11 cellular contexts compared by ENCODE assay signal in genomic region chr20:31693987-31694661, GRCh38. TPM values are rescaled to one million over a fixed set of nuclear protein-coding genes. Genes with fewer than 3 reads are reported as not detected.
A peak's percentile ranks its signal among the peaks of the same experiment; 100 is the strongest.
DNase-seq lines count a peak whose midpoint lies in the region; FAIRE-seq and TF ChIP-seq lines count a peak whose summit lies in the region.
"Had no signal": no experiment of that assay in that cellular context is flagged by ENCODE, and none has a peak within 500 bp of the region (broad histone marks: within the 10 kb centered on the region; RNA-seq: fewer than 3 reads in every experiment).

No MANE protein-coding gene starts in this region.

- CTCF ChIA-PET in activated CD4-positive, alpha-beta T cell treated with anti-CD3 and anti-CD28 coated beads, Interleukin-2, amount 10 ng/mL, durations not matched to agents 7 days and 5 days (lab: Charles Lee), result interaction anchor here (1.0 to 2.7 kb wide), 5 partner anchors 10 to 30 kb away, joined by 3 to 11 read pairs (median 6); no protein-coding TSS in a partner anchor

- H3K27ac Mint-ChIP-seq in activated CD4-positive, alpha-beta T cell treated with anti-CD3 and anti-CD28 coated beads, Interleukin-2, amount 10 ng/mL, durations not matched to agents 7 days and 5 days, result peak overlapping the region; percentile 81

- H3K27me3 ChIP-seq in esophagus muscularis mucosa (no peaks in the 10 kb centered on the region), BE2C (no peaks in the 10 kb centered on the region)
- H3K27me3 ChIP-seq: cardiac muscle cell had no signal

- peaks cover 53 to 87% (median 69%) of the 10 kb centered on the region in 4 donors for H3K4me1 ChIP-seq in esophagus muscularis mucosa
- no peaks in the 10 kb centered on the region for H3K4me1 ChIP-seq in BE2C

- H3K36me3 ChIP-seq in esophagus muscularis mucosa (peaks cover 4 to 71% (median 23%) of the 10 kb centered on the region in 4 donors), BE2C (peaks cover 3% of the 10 kb centered on the region; the same call in 1 of the 2 replicates)
- H3K36me3 ChIP-seq: cardiac muscle cell had no signal

- peaks cover 46% of the 10 kb centered on the region for H3K36me3 Mint-ChIP-seq in activated CD4-positive, alpha-beta T cell treated with anti-CD3 and anti-CD28 coated beads, Interleukin-2, amount 10 ng/mL, durations not matched to agents 7 days and 5 days (ENCODE audit: low read depth)

- 83% methylated on average over 4 of the region's 4 CpGs for WGBS in esophagus muscularis mucosa

- no peaks in the 10 kb centered on the region for H3K27me3 Mint-ChIP-seq in activated CD4-positive, alpha-beta T cell treated with anti-CD3 and anti-CD28 coated beads, Interleukin-2, amount 10 ng/mL, durations not matched to agents 7 days and 5 days

- H3K4me3 ChIP-seq in esophagus muscularis mucosa (no peak overlapping the region), BE2C (ENCODE audit: low read depth, low read length) (no peak overlapping the region)
- H3K4me3 ChIP-seq: cardiac muscle cell had no signal

- no peak for DNase-seq in activated CD4-positive, alpha-beta T cell treated with anti-CD3 and anti-CD28 coated beads, Interleukin-2, amount 10 ng/mL, durations not matched to agents 7 days and 5 days
- no peak for DNase-seq in activated CD4-positive, alpha-beta T cell treated with anti-CD3 and anti-CD28 coated beads for 1 hour
- DNase-seq in NCI-H774 (lab: John Stamatoyannopoulos, UW) (peak; percentile 46), esophagus muscularis mucosa (ENCODE audit: extremely low spot score) (no peak), BE2C (no peak), HTR-8/SVneo (ENCODE audit: insufficient read length, low spot score) (no peak), NOMO-1 (lab: John Stamatoyannopoulos, UW; ENCODE audit: unreplicated experiment in 2 of 2) (no peak)

- TF ChIP-seq POLR2A in esophagus muscularis mucosa (IDR thresholded peaks at IDR 0.05; ENCODE audit: low read depth), result no peak

- H3K9me3 Mint-ChIP-seq in activated CD4-positive, alpha-beta T cell treated with anti-CD3 and anti-CD28 coated beads, Interleukin-2, amount 10 ng/mL, durations not matched to agents 7 days and 5 days, result no peaks in the 10 kb centered on the region
- H3K9me3 Mint-ChIP-seq: CD14-positive monocyte had no signal

- TF ChIP-seq CTCF in esophagus muscularis mucosa (IDR thresholded peaks at IDR 0.05) (no peak), BE2C (IDR thresholded peaks at IDR 0.05; ENCODE audit: low read depth, low read length) (no peak)

- no peaks in the 10 kb centered on the region for H3K9me3 ChIP-seq in esophagus muscularis mucosa
- no peaks in the 10 kb centered on the region for H3K9me3 ChIP-seq in BE2C

- intact Hi-C loops in esophagus muscularis mucosa (cut with DNase I), result no loop called here

- TF ChIP-seq EP300 in esophagus muscularis mucosa (IDR thresholded peaks at IDR 0.05), result no peak

- FAIRE-seq in HTR-8/SVneo (lab: Jason Lieb, UNC), result no peak

- H3K27ac ChIP-seq in esophagus muscularis mucosa (replicated peaks in 1 of 4) (peak overlapping the region in 3 of 4 donors; percentile 13 to 53 (median 41)), temporal lobe (ENCODE audit: low read depth, low read length) (peak overlapping the region; percentile 25)
- H3K27ac ChIP-seq: cardiac muscle cell had no signal

- H3K4me1 Mint-ChIP-seq in activated CD4-positive, alpha-beta T cell treated with anti-CD3 and anti-CD28 coated beads, Interleukin-2, amount 10 ng/mL, durations not matched to agents 7 days and 5 days, result peaks cover 57% of the 10 kb centered on the region

- H3K4me3 Mint-ChIP-seq in activated CD4-positive, alpha-beta T cell treated with anti-CD3 and anti-CD28 coated beads, Interleukin-2, amount 10 ng/mL, durations not matched to agents 7 days and 5 days, result no peak overlapping the region
- H3K4me3 Mint-ChIP-seq: CD14-positive monocyte had no signal

- POLR2A ChIA-PET in activated CD4-positive, alpha-beta T cell treated with anti-CD3 and anti-CD28 coated beads, Interleukin-2, amount 10 ng/mL, durations not matched to agents 7 days and 5 days (lab: Charles Lee), result no interaction called here

RNA-seq across cellular contexts. Expression of gene BCL2L1, which starts 28.5 kb away (rescaled TPM):
- 10 to 100 TPM; 57.1 to 58.8 TPM for total RNA-seq in activated CD4-positive, alpha-beta T cell treated with anti-CD3 and anti-CD28 coated beads, Interleukin-2, amount 10 ng/mL, durations not matched to agents 7 days and 5 days
- total RNA-seq in esophagus muscularis mucosa (100 to 1,000 TPM in 3 of 4 donors, 10 to 100 TPM in 1; 94.3 to 181 (median 140) TPM), temporal lobe (42.5 TPM)
- 101 TPM for polyA plus RNA-seq in BE2C (2012; ENCODE audit: insufficient read depth, insufficient read length, low read depth)

RNA-seq across cellular contexts. Expression of gene TPX2, which starts 45.0 kb away (rescaled TPM):
- total RNA-seq in activated CD4-positive, alpha-beta T cell treated with anti-CD3 and anti-CD28 coated beads, Interleukin-2, amount 10 ng/mL, durations not matched to agents 7 days and 5 days, result 100 to 1,000 TPM; 164 to 193 TPM
- total RNA-seq in esophagus muscularis mucosa (1 to 10 TPM in 1 of 4 donors, under 1 TPM in 3; under 0.01 to 1.1 (median 0.38) TPM), temporal lobe (6.6 TPM)
- 13.8 TPM for polyA plus RNA-seq in BE2C (2012; ENCODE audit: insufficient read depth, insufficient read length, low read depth)

RNA-seq across cellular contexts. Expression of gene COX4I2, which starts 56.4 kb away (rescaled TPM):
- total RNA-seq in activated CD4-positive, alpha-beta T cell treated with anti-CD3 and anti-CD28 coated beads, Interleukin-2, amount 10 ng/mL, durations not matched to agents 7 days and 5 days, result not detected
- 10 to 100 TPM in 1 of 4 donors, 1 to 10 TPM in 3; 2.1 to 14.2 (median 7.1) TPM for total RNA-seq in esophagus muscularis mucosa
- not detected for total RNA-seq in temporal lobe
- polyA plus RNA-seq in BE2C (2012; ENCODE audit: insufficient read depth, insufficient read length, low read depth), result 4.2 TPM
- total RNA-seq: cardiac muscle cell, RPMI7951 had no signal
- polyA plus RNA-seq: CD14-positive monocyte had no signal

Comparison
In these comparisons a context has a peak if more than half of its experiments do, and no peak if none do; other contexts are left out.
1. RNA of gene TPX2, which starts 45.0 kb away (total RNA-seq): 164 to 193 TPM in activated CD4-positive, alpha-beta T cell treated with anti-CD3 and anti-CD28 coated beads, Interleukin-2, amount 10 ng/mL, durations not matched to agents 7 days and 5 days; 6.6 TPM in temporal lobe (single experiment) and under 0.01 to 1.1 TPM in esophagus muscularis mucosa; every median in the first group is over 10 times any median in the second.